8 cellular contexts compared by ENCODE assay signal in the genomic region with DNA sequence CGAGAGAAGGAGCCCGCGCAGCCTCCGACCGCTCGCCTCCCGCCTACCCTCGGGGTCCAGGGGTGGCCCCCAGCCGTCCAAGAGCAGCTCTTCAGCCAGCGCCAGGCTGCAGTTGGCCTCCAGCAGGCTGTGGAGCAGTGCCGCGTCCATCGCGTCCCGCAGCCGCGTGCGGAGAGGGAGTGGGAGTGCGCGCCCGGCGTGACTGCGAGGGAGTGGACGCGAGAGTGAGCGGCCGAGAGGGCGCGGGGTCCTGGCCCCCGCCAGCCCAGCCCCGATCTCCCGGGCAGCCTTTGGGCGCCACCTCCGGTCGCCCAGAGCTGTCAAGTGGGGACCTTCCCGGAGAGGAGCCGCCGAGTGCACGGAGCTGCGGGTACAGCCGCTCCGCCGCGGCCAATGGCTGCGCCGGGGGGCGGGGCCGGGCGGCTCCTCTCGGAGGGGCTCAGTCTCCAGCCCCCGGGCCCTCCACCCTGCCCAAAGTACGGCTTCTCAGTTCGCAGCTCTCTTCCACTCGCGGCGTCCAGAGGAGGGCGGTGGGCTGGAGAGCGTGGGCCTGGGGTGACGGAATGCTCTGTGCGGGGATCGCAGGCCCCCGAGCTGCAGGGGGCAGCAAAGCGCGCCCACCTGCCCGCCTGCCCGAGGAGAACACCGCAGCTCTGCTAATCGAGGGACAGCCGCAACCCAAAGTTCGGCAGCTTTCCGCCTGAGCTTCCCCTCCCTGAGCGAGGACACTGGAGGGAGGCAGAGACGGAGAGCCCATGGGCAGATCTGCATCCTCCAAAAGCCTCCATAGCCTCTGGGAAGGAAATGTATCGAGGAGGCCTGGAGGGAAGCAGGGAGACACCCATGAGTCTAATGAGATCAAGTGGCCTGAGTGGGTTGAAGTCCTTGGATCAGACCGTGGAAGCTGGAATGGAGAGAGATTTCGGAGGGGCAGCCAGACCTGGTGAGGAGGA. TPM values are rescaled to one million over a fixed set of nuclear protein-coding genes. Genes with fewer than 3 reads are reported as not detected.
A peak's percentile ranks its signal among the peaks of the same experiment; 100 is the strongest.
DNase-seq lines count a peak whose midpoint lies in the region; ATAC-seq, FAIRE-seq and TF ChIP-seq lines count a peak whose summit lies in the region.

A gene (minus strand): TSS at position 326 of the 953 bp plus-strand sequence. CDS start 176 bp downstream, at position 150.

- H3K4me1 Mint-ChIP-seq in astrocyte (ENCODE audit: low read depth, unreplicated experiment): peaks cover 9% of the 10 kb centered on the region

- peak within 1 kb of the TSS; percentile 57 for H3K4me2 ChIP-seq in astrocyte (ENCODE audit: low read length)

- peaks cover 6% of the 10 kb centered on the region for H3K4me1 ChIP-seq in astrocyte (ENCODE audit: insufficient read depth, low read length)

- H3K27ac ChIP-seq in astrocyte (ENCODE audit: low read depth, low read length): no peak within 1 kb of the TSS

- peaks cover 1% of the 10 kb centered on the region for H3K9me3 Mint-ChIP-seq in astrocyte (ENCODE audit: unreplicated experiment)

- peaks cover 2% of the 10 kb centered on the region for H3K36me3 Mint-ChIP-seq in astrocyte (ENCODE audit: low read depth, unreplicated experiment)

- no peak within 1 kb of the TSS for H2AFZ ChIP-seq in astrocyte (ENCODE audit: low read depth, low read length)

- no peak within 1 kb of the TSS for H3K9ac ChIP-seq in astrocyte (ENCODE audit: low read length)

- H3K79me2 ChIP-seq in astrocyte (ENCODE audit: insufficient read depth, low read length): no peaks in the 10 kb centered on the region

- peak; percentile 29 for DNase-seq in DMS153 (lab: John Stamatoyannopoulos, UW)
- DNase-seq in NCI-H1105 (lab: John Stamatoyannopoulos, UW): peak; percentile 32
- DNase-seq in astrocyte (ENCODE audit: low read depth): no peak
- DNase-seq in left lobe of liver (ENCODE audit: low spot score): no peak
- peak; percentile 32 for DNase-seq in stimulated activated naive CD8-positive, alpha-beta T cell treated with anti-CD3 and anti-CD28 coated beads, Interleukin-15, Interleukin-2, amounts not matched to agents 100 U/mL and 50 U/mL, for 24 hours
- no peak for DNase-seq in NCI-H345 (lab: John Stamatoyannopoulos, UW)
- DNase-seq in NCI-H2107 treated with DMSO at 0.1 percent for 48 hours (lab: John Stamatoyannopoulos, UW; ENCODE audit: unreplicated experiment): no peak

- H3K4me3 ChIP-seq in astrocyte (ENCODE audit: insufficient read depth, low read depth, low read length): peak within 1 kb of the TSS; percentile 10

- no peaks in the 10 kb centered on the region for H4K20me1 ChIP-seq in astrocyte (ENCODE audit: insufficient read depth, low read length)

- H3K27me3 ChIP-seq in astrocyte (ENCODE audit: insufficient read depth, low read length): peaks cover 69% of the 10 kb centered on the region

- TF ChIP-seq CTCF in astrocyte (IDR thresholded peaks at IDR 0.05; ENCODE audit: insufficient read depth, low read depth, low read length): no peak

- H3K4me3 Mint-ChIP-seq in astrocyte (ENCODE audit: unreplicated experiment): peak within 1 kb of the TSS; percentile 69

- ATAC-seq in left lobe of liver (peak; percentile 38), HG02763 (IDR thresholded peaks at IDR 0.05; ENCODE audit: unreplicated experiment) (no peak)
- ATAC-seq in stimulated activated naive CD8-positive, alpha-beta T cell treated with anti-CD3 and anti-CD28 coated beads, Interleukin-15, Interleukin-2, amounts not matched to agents 100 U/mL and 50 U/mL, for 24 hours: peak; percentile 59

- no peaks in the 10 kb centered on the region for H3K36me3 ChIP-seq in astrocyte (ENCODE audit: insufficient read depth, low read length)

- H3K9me3 ChIP-seq in astrocyte (ENCODE audit: insufficient read depth, low read depth, low read length): no peaks in the 10 kb centered on the region

- peaks cover 72% of the 10 kb centered on the region for H3K27me3 Mint-ChIP-seq in astrocyte (ENCODE audit: low read depth, unreplicated experiment)

- no peak within 1 kb of the TSS for H3K27ac Mint-ChIP-seq in astrocyte (ENCODE audit: unreplicated experiment)

- FAIRE-seq in astrocyte (lab: Jason Lieb, UNC): no peak

RNA-seq across cellular contexts. Expression of the gene that starts here (rescaled TPM):
- total RNA-seq in astrocyte (not detected in 2 replicates), left lobe of liver (not detected)

Comparison
In these comparisons a context has a peak if more than half of its experiments do, and no peak if none do; other contexts are left out.
1. Peak in ATAC-seq in left lobe of liver; RNA of the gene not detected or under 1 TPM.
2. DNase-seq: peak in DMS153 (single experiment), NCI-H1105 (single experiment) and stimulated activated naive CD8-positive, alpha-beta T cell treated with anti-CD3 and anti-CD28 coated beads, Interleukin-15, Interleukin-2, amounts not matched to agents 100 U/mL and 50 U/mL, for 24 hours (single experiment); none in astrocyte (single experiment), left lobe of liver (single experiment), NCI-H345 (single experiment) and NCI-H2107 treated with DMSO at 0.1 percent for 48 hours (single experiment).